In the genomic region with DNA sequence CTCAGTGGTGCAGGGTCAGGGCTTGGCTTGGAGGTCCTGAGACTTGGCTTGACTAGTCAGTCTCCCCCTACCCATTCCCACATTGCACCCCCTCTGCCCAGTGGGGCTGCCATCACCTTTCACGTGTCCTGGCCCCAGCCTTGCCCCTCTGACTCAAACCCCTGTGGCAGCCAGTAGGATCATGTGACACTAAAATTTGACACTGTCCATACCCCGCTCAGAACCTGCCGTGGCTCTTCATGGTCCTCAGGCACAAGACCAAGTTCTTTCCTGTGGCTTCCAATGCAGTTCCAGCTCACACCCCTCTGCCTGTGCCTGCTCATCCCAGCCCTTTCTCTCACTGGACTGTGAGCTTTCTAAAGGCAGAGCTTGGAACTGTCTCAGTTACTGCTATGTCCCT, we compare ENCODE assay signal across 1 cellular context.
TF ChIP-seq lines count a peak whose summit lies in the region.

No MANE protein-coding gene starts in this region.

TF ChIP-seq in K562, 482 proteins besides CTCF, POLR2A, EP300 and RAD21:
- TF ChIP-seq SRSF9 (IDR thresholded peaks at IDR 0.05; ENCODE audit: borderline replicate concordance, low read depth, low read length) = no peak
- TF ChIP-seq, protein P1, sequence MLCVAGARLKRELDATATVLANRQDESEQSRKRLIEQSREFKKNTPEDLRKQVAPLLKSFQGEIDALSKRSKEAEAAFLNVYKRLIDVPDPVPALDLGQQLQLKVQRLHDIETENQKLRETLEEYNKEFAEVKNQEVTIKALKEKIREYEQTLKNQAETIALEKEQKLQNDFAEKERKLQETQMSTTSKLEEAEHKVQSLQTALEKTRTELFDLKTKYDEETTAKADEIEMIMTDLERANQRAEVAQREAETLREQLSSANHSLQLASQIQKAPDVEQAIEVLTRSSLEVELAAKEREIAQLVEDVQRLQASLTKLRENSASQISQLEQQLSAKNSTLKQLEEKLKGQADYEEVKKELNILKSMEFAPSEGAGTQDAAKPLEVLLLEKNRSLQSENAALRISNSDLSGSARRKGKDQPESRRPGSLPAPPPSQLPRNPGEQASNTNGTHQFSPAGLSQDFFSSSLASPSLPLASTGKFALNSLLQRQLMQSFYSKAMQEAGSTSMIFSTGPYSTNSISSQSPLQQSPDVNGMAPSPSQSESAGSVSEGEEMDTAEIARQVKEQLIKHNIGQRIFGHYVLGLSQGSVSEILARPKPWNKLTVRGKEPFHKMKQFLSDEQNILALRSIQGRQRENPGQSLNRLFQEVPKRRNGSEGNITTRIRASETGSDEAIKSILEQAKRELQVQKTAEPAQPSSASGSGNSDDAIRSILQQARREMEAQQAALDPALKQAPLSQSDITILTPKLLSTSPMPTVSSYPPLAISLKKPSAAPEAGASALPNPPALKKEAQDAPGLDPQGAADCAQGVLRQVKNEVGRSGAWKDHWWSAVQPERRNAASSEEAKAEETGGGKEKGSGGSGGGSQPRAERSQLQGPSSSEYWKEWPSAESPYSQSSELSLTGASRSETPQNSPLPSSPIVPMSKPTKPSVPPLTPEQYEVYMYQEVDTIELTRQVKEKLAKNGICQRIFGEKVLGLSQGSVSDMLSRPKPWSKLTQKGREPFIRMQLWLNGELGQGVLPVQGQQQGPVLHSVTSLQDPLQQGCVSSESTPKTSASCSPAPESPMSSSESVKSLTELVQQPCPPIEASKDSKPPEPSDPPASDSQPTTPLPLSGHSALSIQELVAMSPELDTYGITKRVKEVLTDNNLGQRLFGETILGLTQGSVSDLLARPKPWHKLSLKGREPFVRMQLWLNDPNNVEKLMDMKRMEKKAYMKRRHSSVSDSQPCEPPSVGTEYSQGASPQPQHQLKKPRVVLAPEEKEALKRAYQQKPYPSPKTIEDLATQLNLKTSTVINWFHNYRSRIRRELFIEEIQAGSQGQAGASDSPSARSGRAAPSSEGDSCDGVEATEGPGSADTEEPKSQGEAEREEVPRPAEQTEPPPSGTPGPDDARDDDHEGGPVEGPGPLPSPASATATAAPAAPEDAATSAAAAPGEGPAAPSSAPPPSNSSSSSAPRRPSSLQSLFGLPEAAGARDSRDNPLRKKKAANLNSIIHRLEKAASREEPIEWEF (CRISPR knock-in tag; IDR thresholded peaks at IDR 0.05) = no peak
- TF ChIP-seq TFE3 (CRISPR knock-in tag; IDR thresholded peaks at IDR 0.05) = peak; percentile 43
